4 cellular contexts compared by ENCODE assay signal in the genomic region with DNA sequence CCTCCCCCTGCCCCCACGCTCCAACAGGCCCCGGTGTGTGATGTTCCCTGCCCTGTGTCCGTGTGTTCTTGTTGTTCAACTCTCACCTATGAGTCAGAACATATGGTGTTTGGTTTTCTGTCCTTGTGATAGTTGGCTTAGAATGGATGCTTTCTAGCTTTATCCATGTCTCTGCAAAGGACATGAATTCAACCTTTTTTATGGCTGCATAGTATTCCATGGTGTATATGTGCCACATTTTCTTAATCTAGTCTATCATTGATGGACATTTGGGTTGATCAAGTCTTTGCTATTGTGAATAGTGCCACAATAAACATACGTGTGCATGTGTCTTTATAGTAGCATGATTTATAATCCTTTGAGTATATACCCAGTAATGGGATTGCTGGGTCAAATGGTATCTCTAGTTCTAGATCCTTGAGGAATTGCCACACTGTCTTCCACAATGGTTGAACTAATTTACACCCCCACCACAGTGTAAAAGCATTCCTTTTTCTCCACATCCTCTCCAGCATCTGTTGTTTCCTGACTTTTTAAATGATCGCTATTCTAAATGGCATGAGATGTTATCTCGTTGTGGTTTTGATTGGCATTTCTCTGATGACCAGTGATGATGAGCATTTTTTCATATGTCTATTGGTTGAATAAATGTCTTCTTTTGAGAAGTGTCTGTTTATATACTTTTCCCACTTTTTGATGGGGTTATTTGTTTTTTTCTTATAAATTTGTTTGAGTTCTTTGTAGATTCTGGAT.
A peak's percentile ranks its signal among the peaks of the same experiment; 100 is the strongest.
DNase-seq lines count a peak whose midpoint lies in the region; ATAC-seq, FAIRE-seq and TF ChIP-seq lines count a peak whose summit lies in the region.
"Not testable (repeated sequence)": the region's sequence is repeated elsewhere in the genome, so short reads cannot be mapped to it uniquely, and the experiment has no call there.

No MANE protein-coding gene starts in this region.

- not testable (repeated sequence) for FAIRE-seq in K562 (lab: Jason Lieb, UNC)

- H3K9me1 ChIP-seq in K562 (ENCODE audit: control insufficient read depth, insufficient read depth, low read length), result not testable (repeated sequence)

- not testable (repeated sequence) for H3K36me3 Mint-ChIP-seq in HFFc6 (ENCODE audit: low read depth)

- not testable (repeated sequence) for TF ChIP-seq EP300 in K562 (IDR thresholded peaks at IDR 0.05; ENCODE audit: low read length)

- not testable (repeated sequence) for H3K27ac ChIP-seq in K562 (ENCODE audit: extremely low read depth, low read depth, low read length)

- not testable (repeated sequence) for H3K27ac Mint-ChIP-seq in HFFc6

- peaks cover 13% of the 10 kb centered on the region for H3K9me3 Mint-ChIP-seq in HFFc6

- not testable (repeated sequence) for H2AFZ ChIP-seq in K562 (ENCODE audit: low read depth, low read length)

- not testable (repeated sequence) for H3K4me3 Mint-ChIP-seq in HFFc6

- not testable (repeated sequence) for H3K4me1 ChIP-seq in K562 (replicated peaks in 1 of 2; ENCODE audit: control insufficient read depth in 2 of 2, insufficient read depth in 2 of 2, low read length in 2 of 2)

- H3K27me3 Mint-ChIP-seq in HFFc6 (ENCODE audit: insufficient read depth), result not testable (repeated sequence)

- H3K4me3 ChIP-seq in K562, result not testable (repeated sequence)

- not testable (repeated sequence) for H3K4me1 Mint-ChIP-seq in HFFc6 (ENCODE audit: low read depth)

- TF ChIP-seq POLR2A in K562 (conservative IDR thresholded peaks at IDR 0.05), result not testable (repeated sequence)

- 13% methylated on average over 6 of the region's 6 CpGs for WGBS in K562 (ENCODE audit: insufficient coverage, low coverage, missing lambda C conversion rate)

- H3K27me3 ChIP-seq in K562 (ENCODE audit: control insufficient read depth in 2 of 2, insufficient read depth in 2 of 2, low read length in 2 of 2), result not testable (repeated sequence)

- DNase-seq in EL (peak; percentile 13), HFFc6 (peak; percentile 4), RPMI7951 (ENCODE audit: low read depth) (peak; percentile 10)
- not testable (repeated sequence) for DNase-seq in K562 (ENCODE audit: extremely low read depth in 1 of 4, low spot score in 3 of 4)

- not testable (repeated sequence) for H3K9ac ChIP-seq in K562 (ENCODE audit: insufficient read depth in 1 of 2, low read depth in 2 of 2, low read length in 2 of 2)

- intact Hi-C loops in K562 (cut with micrococcal nuclease), result not testable (repeated sequence)

- TF ChIP-seq RAD21 in K562 (CRISPR knock-in tag; conservative IDR thresholded peaks at IDR 0.05 in 1 of 2, IDR thresholded peaks at IDR 0.05 in 1 of 2), result not testable (repeated sequence)

- H4K20me1 ChIP-seq in K562 (replicated peaks; ENCODE audit: control insufficient read depth, insufficient read depth, low read length), result not testable (repeated sequence)

- CTCF ChIA-PET in K562 (lab: Yijun Ruan, JAX; ENCODE audit: low intra/inter-chr PET ratio), result not testable (repeated sequence)

- in situ Hi-C loops in K562 (cut with MboI), result not testable (repeated sequence)

- H3K4me2 ChIP-seq in K562 (ENCODE audit: insufficient read depth, low read length), result not testable (repeated sequence)

- not testable (repeated sequence) for H3K79me2 ChIP-seq in K562 (ENCODE audit: control insufficient read depth, insufficient read depth, low read length)

- not testable (repeated sequence) for H3K9me3 ChIP-seq in K562 (replicated peaks; ENCODE audit: control insufficient read depth, insufficient read depth, low read depth, low read length)

- TF ChIP-seq CTCF in HFFc6 (IDR thresholded peaks at IDR 0.05); K562 (IDR thresholded peaks at IDR 0.05 in 2 of 3, conservative IDR thresholded peaks at IDR 0.05 in 1 of 3; ENCODE audit: insufficient read depth in 2 of 3, low read depth in 1 of 3, low read length in 3 of 3): not testable (repeated sequence)

- not testable (repeated sequence) for H3K36me3 ChIP-seq in K562 (ENCODE audit: control insufficient read depth, insufficient read depth, low read length)

- not testable (repeated sequence) for ATAC-seq in K562

- POLR2A ChIA-PET in K562 (lab: Yijun Ruan, JAX), result not testable (repeated sequence)

- BruUV-seq in K562 (replicated peaks; lab: Mats Ljungman, UMichigan), result not testable (repeated sequence)

TF ChIP-seq in K562, 482 proteins besides CTCF, POLR2A, EP300 and RAD21:
- peak; percentile 62 for TF ChIP-seq ZNF146 (CRISPR knock-in tag; IDR thresholded peaks at IDR 0.05; ENCODE audit: unreplicated experiment)
